5 cellular contexts compared by ENCODE assay signal in genomic region chr17:47180988-47181387, GRCh38. TPM values are rescaled to one million over a fixed set of nuclear protein-coding genes. Genes with fewer than 3 reads are reported as not detected.
"Had no signal": no experiment of that assay in that cellular context is flagged by ENCODE, and none has a peak within 500 bp of the region (broad histone marks: within the 10 kb centered on the region; RNA-seq: fewer than 3 reads in every experiment).

No MANE protein-coding gene starts in this region.

RNA-seq across cellular contexts. Expression of gene MYL4, which starts 28.2 kb away (rescaled TPM):
- total RNA-seq: HepG2, HT-29, HT1080, IMR-90 had no signal
- polyA plus RNA-seq: HepG2, IgD-negative memory B cell, IMR-90 had no signal
